Comparison of ENCODE assay signal across 2 cellular contexts in the genomic region with DNA sequence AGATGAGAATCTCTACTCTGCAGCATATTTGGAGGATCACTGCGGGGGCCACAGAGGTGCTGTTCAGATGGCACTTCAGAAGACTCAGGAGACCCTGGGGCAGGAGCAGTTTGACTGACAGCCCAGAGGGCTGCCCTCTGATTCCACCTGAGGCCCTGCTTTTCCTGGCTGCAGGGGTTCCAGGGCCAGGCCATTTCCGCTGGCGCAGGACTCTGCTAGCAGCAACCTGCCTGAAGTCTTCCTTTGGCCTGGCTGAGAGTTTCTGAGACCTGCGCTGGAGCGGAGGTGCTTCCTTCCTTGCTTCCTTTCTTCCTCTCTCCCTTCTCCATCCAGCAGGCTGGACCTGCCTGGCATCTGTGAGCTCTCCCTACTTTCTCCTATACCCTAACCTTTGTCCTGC.
TF ChIP-seq lines count a peak whose summit lies in the region.

No MANE protein-coding gene starts in this region.

TF ChIP-seq in GM23338, 12 proteins besides CTCF, POLR2A, EP300 and RAD21 (continued from another document and continues in another):
- no peak for TF ChIP-seq ZNF331 (CRISPR knock-in tag; IDR thresholded peaks at IDR 0.05; ENCODE audit: low read depth)
- TF ChIP-seq NANOG (IDR thresholded peaks at IDR 0.05; ENCODE audit: borderline replicate concordance), result no peak
- TF ChIP-seq POLR2AphosphoS5 (IDR thresholded peaks at IDR 0.05; ENCODE audit: low read depth), result no peak
- TF ChIP-seq, protein P1, sequence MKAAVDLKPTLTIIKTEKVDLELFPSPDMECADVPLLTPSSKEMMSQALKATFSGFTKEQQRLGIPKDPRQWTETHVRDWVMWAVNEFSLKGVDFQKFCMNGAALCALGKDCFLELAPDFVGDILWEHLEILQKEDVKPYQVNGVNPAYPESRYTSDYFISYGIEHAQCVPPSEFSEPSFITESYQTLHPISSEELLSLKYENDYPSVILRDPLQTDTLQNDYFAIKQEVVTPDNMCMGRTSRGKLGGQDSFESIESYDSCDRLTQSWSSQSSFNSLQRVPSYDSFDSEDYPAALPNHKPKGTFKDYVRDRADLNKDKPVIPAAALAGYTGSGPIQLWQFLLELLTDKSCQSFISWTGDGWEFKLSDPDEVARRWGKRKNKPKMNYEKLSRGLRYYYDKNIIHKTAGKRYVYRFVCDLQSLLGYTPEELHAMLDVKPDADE (IDR thresholded peaks at IDR 0.05), result no peak
- no peak for TF ChIP-seq CREB1 (CRISPR knock-in tag; IDR thresholded peaks at IDR 0.05; ENCODE audit: low read depth)
- no peak for TF ChIP-seq EZH2 (IDR thresholded peaks at IDR 0.05; ENCODE audit: low read depth, unreplicated experiment)
- TF ChIP-seq, protein P2, sequence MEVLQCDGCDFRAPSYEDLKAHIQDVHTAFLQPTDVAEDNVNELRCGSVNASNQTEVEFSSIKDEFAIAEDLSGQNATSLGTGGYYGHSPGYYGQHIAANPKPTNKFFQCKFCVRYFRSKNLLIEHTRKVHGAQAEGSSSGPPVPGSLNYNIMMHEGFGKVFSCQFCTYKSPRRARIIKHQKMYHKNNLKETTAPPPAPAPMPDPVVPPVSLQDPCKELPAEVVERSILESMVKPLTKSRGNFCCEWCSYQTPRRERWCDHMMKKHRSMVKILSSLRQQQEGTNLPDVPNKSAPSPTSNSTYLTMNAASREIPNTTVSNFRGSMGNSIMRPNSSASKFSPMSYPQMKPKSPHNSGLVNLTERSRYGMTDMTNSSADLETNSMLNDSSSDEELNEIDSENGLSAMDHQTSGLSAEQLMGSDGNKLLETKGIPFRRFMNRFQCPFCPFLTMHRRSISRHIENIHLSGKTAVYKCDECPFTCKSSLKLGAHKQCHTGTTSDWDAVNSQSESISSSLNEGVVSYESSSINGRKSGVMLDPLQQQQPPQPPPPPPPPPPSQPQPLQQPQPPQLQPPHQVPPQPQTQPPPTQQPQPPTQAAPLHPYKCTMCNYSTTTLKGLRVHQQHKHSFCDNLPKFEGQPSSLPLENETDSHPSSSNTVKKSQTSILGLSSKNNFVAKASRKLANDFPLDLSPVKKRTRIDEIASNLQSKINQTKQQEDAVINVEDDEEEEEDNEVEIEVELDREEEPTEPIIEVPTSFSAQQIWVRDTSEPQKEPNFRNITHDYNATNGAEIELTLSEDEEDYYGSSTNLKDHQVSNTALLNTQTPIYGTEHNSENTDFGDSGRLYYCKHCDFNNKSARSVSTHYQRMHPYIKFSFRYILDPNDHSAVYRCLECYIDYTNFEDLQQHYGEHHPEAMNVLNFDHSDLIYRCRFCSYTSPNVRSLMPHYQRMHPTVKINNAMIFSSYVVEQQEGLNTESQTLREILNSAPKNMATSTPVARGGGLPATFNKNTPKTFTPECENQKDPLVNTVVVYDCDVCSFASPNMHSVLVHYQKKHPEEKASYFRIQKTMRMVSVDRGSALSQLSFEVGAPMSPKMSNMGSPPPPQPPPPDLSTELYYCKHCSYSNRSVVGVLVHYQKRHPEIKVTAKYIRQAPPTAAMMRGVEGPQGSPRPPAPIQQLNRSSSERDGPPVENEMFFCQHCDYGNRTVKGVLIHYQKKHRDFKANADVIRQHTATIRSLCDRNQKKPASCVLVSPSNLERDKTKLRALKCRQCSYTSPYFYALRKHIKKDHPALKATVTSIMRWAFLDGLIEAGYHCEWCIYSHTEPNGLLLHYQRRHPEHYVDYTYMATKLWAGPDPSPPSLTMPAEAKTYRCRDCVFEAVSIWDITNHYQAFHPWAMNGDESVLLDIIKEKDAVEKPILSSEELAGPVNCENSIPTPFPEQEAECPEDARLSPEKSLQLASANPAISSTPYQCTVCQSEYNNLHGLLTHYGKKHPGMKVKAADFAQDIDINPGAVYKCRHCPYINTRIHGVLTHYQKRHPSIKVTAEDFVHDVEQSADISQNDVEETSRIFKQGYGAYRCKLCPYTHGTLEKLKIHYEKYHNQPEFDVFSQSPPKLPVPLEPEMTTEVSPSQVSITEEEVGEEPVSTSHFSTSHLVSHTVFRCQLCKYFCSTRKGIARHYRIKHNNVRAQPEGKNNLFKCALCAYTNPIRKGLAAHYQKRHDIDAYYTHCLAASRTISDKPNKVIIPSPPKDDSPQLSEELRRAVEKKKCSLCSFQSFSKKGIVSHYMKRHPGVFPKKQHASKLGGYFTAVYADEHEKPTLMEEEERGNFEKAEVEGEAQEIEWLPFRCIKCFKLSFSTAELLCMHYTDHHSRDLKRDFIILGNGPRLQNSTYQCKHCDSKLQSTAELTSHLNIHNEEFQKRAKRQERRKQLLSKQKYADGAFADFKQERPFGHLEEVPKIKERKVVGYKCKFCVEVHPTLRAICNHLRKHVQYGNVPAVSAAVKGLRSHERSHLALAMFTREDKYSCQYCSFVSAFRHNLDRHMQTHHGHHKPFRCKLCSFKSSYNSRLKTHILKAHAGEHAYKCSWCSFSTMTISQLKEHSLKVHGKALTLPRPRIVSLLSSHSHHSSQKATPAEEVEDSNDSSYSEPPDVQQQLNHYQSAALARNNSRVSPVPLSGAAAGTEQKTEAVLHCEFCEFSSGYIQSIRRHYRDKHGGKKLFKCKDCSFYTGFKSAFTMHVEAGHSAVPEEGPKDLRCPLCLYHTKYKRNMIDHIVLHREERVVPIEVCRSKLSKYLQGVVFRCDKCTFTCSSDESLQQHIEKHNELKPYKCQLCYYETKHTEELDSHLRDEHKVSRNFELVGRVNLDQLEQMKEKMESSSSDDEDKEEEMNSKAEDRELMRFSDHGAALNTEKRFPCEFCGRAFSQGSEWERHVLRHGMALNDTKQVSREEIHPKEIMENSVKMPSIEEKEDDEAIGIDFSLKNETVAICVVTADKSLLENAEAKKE (CRISPR knock-in tag; IDR thresholded peaks at IDR 0.05), result no peak
- no peak for TF ChIP-seq JUNB (IDR thresholded peaks at IDR 0.05; ENCODE audit: unreplicated experiment)
- TF ChIP-seq, protein P3, sequence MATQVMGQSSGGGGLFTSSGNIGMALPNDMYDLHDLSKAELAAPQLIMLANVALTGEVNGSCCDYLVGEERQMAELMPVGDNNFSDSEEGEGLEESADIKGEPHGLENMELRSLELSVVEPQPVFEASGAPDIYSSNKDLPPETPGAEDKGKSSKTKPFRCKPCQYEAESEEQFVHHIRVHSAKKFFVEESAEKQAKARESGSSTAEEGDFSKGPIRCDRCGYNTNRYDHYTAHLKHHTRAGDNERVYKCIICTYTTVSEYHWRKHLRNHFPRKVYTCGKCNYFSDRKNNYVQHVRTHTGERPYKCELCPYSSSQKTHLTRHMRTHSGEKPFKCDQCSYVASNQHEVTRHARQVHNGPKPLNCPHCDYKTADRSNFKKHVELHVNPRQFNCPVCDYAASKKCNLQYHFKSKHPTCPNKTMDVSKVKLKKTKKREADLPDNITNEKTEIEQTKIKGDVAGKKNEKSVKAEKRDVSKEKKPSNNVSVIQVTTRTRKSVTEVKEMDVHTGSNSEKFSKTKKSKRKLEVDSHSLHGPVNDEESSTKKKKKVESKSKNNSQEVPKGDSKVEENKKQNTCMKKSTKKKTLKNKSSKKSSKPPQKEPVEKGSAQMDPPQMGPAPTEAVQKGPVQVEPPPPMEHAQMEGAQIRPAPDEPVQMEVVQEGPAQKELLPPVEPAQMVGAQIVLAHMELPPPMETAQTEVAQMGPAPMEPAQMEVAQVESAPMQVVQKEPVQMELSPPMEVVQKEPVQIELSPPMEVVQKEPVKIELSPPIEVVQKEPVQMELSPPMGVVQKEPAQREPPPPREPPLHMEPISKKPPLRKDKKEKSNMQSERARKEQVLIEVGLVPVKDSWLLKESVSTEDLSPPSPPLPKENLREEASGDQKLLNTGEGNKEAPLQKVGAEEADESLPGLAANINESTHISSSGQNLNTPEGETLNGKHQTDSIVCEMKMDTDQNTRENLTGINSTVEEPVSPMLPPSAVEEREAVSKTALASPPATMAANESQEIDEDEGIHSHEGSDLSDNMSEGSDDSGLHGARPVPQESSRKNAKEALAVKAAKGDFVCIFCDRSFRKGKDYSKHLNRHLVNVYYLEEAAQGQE (IDR thresholded peaks at IDR 0.05; ENCODE audit: unreplicated experiment), result no peak
- no peak for TF ChIP-seq ZNF114 (CRISPR knock-in tag; IDR thresholded peaks at IDR 0.05)

TF ChIP-seq in SK-N-SH, 30 proteins besides CTCF, POLR2A, EP300 and RAD21 (continued from another document):
- TF ChIP-seq NFIC (IDR thresholded peaks at IDR 0.05; ENCODE audit: borderline replicate concordance) (no peak), RFX5 (IDR thresholded peaks at IDR 0.05; ENCODE audit: low read length) (no peak), POLR2AphosphoS5 (IDR thresholded peaks at IDR 0.05; ENCODE audit: low read depth, low read length) (no peak), MEF2A (IDR thresholded peaks at IDR 0.05; ENCODE audit: borderline replicate concordance, low read depth) (no peak), ELF1 (IDR thresholded peaks at IDR 0.05) (no peak), GATA2 (CRISPR knock-in tag; IDR thresholded peaks at IDR 0.05) (no peak), NRF1 (IDR thresholded peaks at IDR 0.05; ENCODE audit: low read depth, low read length) (no peak), TAF1 (IDR thresholded peaks at IDR 0.05; ENCODE audit: borderline replicate concordance, low read depth, low read length) (no peak), JUND (IDR thresholded peaks at IDR 0.05) (no peak), CHD2 (IDR thresholded peaks at IDR 0.05; ENCODE audit: low read length, partially characterized antibody) (no peak), SIN3A (IDR thresholded peaks at IDR 0.05; ENCODE audit: borderline replicate concordance, low read depth, low read length) (no peak), FOXJ3 (CRISPR knock-in tag; IDR thresholded peaks at IDR 0.05) (no peak), YY1 (IDR thresholded peaks at IDR 0.05; ENCODE audit: low read depth) (no peak), TEAD4 (IDR thresholded peaks at IDR 0.05; ENCODE audit: borderline replicate concordance, insufficient read depth) (no peak), GABPA (IDR thresholded peaks at IDR 0.05; ENCODE audit: low read depth) (no peak), FOSL2 (IDR thresholded peaks at IDR 0.05; ENCODE audit: borderline replicate concordance, low read depth) (no peak)
- TF ChIP-seq, protein P4, sequence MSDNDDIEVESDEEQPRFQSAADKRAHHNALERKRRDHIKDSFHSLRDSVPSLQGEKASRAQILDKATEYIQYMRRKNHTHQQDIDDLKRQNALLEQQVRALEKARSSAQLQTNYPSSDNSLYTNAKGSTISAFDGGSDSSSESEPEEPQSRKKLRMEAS (IDR thresholded peaks at IDR 0.05; ENCODE audit: low read depth), result no peak
- TF ChIP-seq, protein P5, sequence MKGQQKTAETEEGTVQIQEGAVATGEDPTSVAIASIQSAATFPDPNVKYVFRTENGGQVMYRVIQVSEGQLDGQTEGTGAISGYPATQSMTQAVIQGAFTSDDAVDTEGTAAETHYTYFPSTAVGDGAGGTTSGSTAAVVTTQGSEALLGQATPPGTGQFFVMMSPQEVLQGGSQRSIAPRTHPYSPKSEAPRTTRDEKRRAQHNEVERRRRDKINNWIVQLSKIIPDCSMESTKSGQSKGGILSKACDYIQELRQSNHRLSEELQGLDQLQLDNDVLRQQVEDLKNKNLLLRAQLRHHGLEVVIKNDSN (IDR thresholded peaks at IDR 0.05; ENCODE audit: borderline replicate concordance, low read depth), result no peak
- TF ChIP-seq, protein P6, sequence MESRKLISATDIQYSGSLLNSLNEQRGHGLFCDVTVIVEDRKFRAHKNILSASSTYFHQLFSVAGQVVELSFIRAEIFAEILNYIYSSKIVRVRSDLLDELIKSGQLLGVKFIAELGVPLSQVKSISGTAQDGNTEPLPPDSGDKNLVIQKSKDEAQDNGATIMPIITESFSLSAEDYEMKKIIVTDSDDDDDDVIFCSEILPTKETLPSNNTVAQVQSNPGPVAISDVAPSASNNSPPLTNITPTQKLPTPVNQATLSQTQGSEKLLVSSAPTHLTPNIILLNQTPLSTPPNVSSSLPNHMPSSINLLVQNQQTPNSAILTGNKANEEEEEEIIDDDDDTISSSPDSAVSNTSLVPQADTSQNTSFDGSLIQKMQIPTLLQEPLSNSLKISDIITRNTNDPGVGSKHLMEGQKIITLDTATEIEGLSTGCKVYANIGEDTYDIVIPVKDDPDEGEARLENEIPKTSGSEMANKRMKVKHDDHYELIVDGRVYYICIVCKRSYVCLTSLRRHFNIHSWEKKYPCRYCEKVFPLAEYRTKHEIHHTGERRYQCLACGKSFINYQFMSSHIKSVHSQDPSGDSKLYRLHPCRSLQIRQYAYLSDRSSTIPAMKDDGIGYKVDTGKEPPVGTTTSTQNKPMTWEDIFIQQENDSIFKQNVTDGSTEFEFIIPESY (IDR thresholded peaks at IDR 0.05; ENCODE audit: borderline replicate concordance, low read depth), result no peak
